16 cellular contexts compared by ENCODE assay signal in the genomic region with DNA sequence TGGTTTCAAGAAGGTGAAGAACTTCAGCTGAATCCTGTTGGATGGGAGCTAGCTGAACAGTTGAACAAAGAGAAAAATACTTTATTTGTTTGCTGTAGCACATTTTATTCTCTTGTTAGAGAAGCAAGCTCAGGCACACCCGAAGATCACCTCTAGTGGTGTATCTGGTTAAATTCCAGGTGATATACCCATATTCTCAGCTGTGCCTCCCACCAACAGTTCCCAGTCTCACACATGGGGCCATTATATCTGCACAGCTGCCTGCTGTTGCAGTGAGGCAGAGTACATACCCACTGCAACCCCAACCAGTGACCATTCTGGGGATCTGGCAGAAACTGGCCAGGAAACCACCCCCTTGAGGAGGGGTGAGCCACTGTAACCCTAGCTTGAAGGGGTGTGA. TPM values are rescaled to one million over a fixed set of nuclear protein-coding genes. Genes with fewer than 3 reads are reported as not detected.
A peak's percentile ranks its signal among the peaks of the same experiment; 100 is the strongest.
DNase-seq lines count a peak whose midpoint lies in the region; ATAC-seq, FAIRE-seq and TF ChIP-seq lines count a peak whose summit lies in the region.
"Had no signal": no experiment of that assay in that cellular context is flagged by ENCODE, and none has a peak within 500 bp of the region (broad histone marks: within the 10 kb centered on the region; RNA-seq: fewer than 3 reads in every experiment).

No MANE protein-coding gene starts in this region.

- H3K9ac ChIP-seq in K562 (ENCODE audit: insufficient read depth in 1 of 2, low read depth in 2 of 2, low read length in 2 of 2), result no peak overlapping the region
- H3K9ac ChIP-seq: BLaER1, SK-N-SH had no signal

- TF ChIP-seq CTCF in GM12872 (IDR thresholded peaks at IDR 0.05; ENCODE audit: insufficient read depth, low read depth, low read length) (peak; percentile 19; the same call in 1 of the 3 replicates), K562 (IDR thresholded peaks at IDR 0.05 in 2 of 3, conservative IDR thresholded peaks at IDR 0.05 in 1 of 3; ENCODE audit: insufficient read depth in 2 of 3, low read depth in 1 of 3, low read length in 3 of 3) (no peak), BE2C (IDR thresholded peaks at IDR 0.05; ENCODE audit: low read depth, low read length) (no peak)

- peak; percentile 51 for ATAC-seq in K562
- peak; percentile 17 for ATAC-seq in naive thymus-derived CD4-positive, alpha-beta T cell
- ATAC-seq in GM19023 (IDR thresholded peaks at IDR 0.05; ENCODE audit: unreplicated experiment), result no peak
- ATAC-seq: Right ventricle myocardium inferior had no signal

- H3K27me3 ChIP-seq in K562 (ENCODE audit: control insufficient read depth in 2 of 2, insufficient read depth in 2 of 2, low read length in 2 of 2) (no peaks in the 10 kb centered on the region), BE2C (no peaks in the 10 kb centered on the region)
- no peaks in the 10 kb centered on the region for H3K27me3 ChIP-seq in naive thymus-derived CD4-positive, alpha-beta T cell (ENCODE audit: control insufficient read depth in 2 of 2, insufficient read depth in 2 of 2, low read length in 2 of 2)
- H3K27me3 ChIP-seq: BLaER1 had no signal

- no peak overlapping the region for H3K4me3 Mint-ChIP-seq in IgD-negative memory B cell
- H3K4me3 Mint-ChIP-seq in naive thymus-derived CD4-positive, alpha-beta T cell, result peak overlapping the region in 3 of 10 donors; percentile 6 to 13 (median 10)
- H3K4me3 Mint-ChIP-seq: CD8-positive, alpha-beta memory T cell had no signal

- no peak for TF ChIP-seq EP300 in K562 (IDR thresholded peaks at IDR 0.05; ENCODE audit: low read length)

- H3K9me1 ChIP-seq in K562 (ENCODE audit: control insufficient read depth, insufficient read depth, low read length), result peaks cover 4% of the 10 kb centered on the region

- FAIRE-seq in K562 (lab: Jason Lieb, UNC), result no peak

- H3K4me1 Mint-ChIP-seq in IgD-negative memory B cell, result peaks cover 22 to 49% (median 40%) of the 10 kb centered on the region in 3 donors
- peaks cover 39 to 80% (median 71%) of the 10 kb centered on the region in 7 donors for H3K4me1 Mint-ChIP-seq in naive thymus-derived CD4-positive, alpha-beta T cell

- H2AFZ ChIP-seq in K562 (ENCODE audit: low read depth, low read length), result no peak overlapping the region

- whole genome bisulfite sequencing in K562 (ENCODE audit: insufficient coverage, low coverage, missing lambda C conversion rate), result 89% methylated on average over 1 of the region's 1 CpG

- intact Hi-C loops in K562 (cut with micrococcal nuclease), result no loop called here
- intact Hi-C loops in naive thymus-derived CD4-positive, alpha-beta T cell (cut with micrococcal nuclease), result no loop called here

- no peak overlapping the region for H3K27ac ChIP-seq in K562 (ENCODE audit: extremely low read depth, low read depth, low read length)
- no peak overlapping the region for H3K27ac ChIP-seq in naive thymus-derived CD4-positive, alpha-beta T cell (ENCODE audit: low read depth, low read length)
- H3K27ac ChIP-seq: BLaER1, HL-60 had no signal

- H3K36me3 ChIP-seq in K562 (ENCODE audit: control insufficient read depth, insufficient read depth, low read length) (peaks cover 70% of the 10 kb centered on the region; the same call in 2 of the 3 replicates), BE2C (peaks cover 24% of the 10 kb centered on the region)
- H3K36me3 ChIP-seq in naive thymus-derived CD4-positive, alpha-beta T cell (ENCODE audit: control insufficient read depth in 2 of 3, insufficient read depth in 3 of 3, low read length in 3 of 3), result peaks cover 0 to 26% (median 6%) of the 10 kb centered on the region in 3 experiments

- H3K9me3 ChIP-seq in K562 (replicated peaks; ENCODE audit: control insufficient read depth, insufficient read depth, low read depth, low read length) (no peaks in the 10 kb centered on the region), BE2C (no peaks in the 10 kb centered on the region)
- no peaks in the 10 kb centered on the region for H3K9me3 ChIP-seq in naive thymus-derived CD4-positive, alpha-beta T cell (ENCODE audit: control insufficient read depth in 2 of 3, low read length in 3 of 3)
- H3K9me3 ChIP-seq: BLaER1, SK-N-SH had no signal

- H3K4me1 ChIP-seq in K562 (replicated peaks in 1 of 2; ENCODE audit: control insufficient read depth in 2 of 2, insufficient read depth in 2 of 2, low read length in 2 of 2) (no peaks in the 10 kb centered on the region; a peak in 1 of 5 replicates), BE2C (peaks cover 4% of the 10 kb centered on the region)
- peaks cover 0 to 15% of the 10 kb centered on the region in 2 donors for H3K4me1 ChIP-seq in naive thymus-derived CD4-positive, alpha-beta T cell (ENCODE audit: control insufficient read depth in 2 of 2, insufficient read depth in 2 of 2, low read length in 2 of 2)
- H3K4me1 ChIP-seq: BLaER1 had no signal

- in situ Hi-C loops in K562 (cut with MboI), result no loop called here

- CTCF ChIA-PET in K562 (lab: Yijun Ruan, JAX; ENCODE audit: low intra/inter-chr PET ratio), result no interaction called here
- CTCF ChIA-PET in naive thymus-derived CD4-positive, alpha-beta T cell (lab: Charles Lee), result interaction anchor here (1.9 kb wide), 1 partner anchor 31 kb away, joined by 7 read pairs; no protein-coding TSS in a partner anchor

- peaks cover 22% of the 10 kb centered on the region; the same call in 1 of the 2 replicates for H4K20me1 ChIP-seq in K562 (replicated peaks; ENCODE audit: control insufficient read depth, insufficient read depth, low read length)

- BruUV-seq in K562 (replicated peaks; lab: Mats Ljungman, UMichigan), result no TSS peak

- TF ChIP-seq RAD21 in K562 (CRISPR knock-in tag; conservative IDR thresholded peaks at IDR 0.05 in 1 of 2, IDR thresholded peaks at IDR 0.05 in 1 of 2), result no peak

- DNase-seq in K562 (ENCODE audit: extremely low read depth in 1 of 4, low spot score in 3 of 4), result no peak
- no peak for DNase-seq in naive thymus-derived CD4-positive, alpha-beta T cell
- no peak for DNase-seq in 8988T
- no peak for DNase-seq in BE2C
- DNase-seq: CD8-positive, alpha-beta memory T cell; KBM-7; NCI-H1092 treated with DMSO at 0.1 percent for 48 hours; NCI-H187 treated with DMSO at 0.1 percent for 48 hours; NCI-H446; SK-N-SH had no signal

- peak overlapping the region in 2 of 3 donors; percentile 36 to 41 for H3K27ac Mint-ChIP-seq in IgD-negative memory B cell
- no peak overlapping the region for H3K27ac Mint-ChIP-seq in naive thymus-derived CD4-positive, alpha-beta T cell

- H3K36me3 Mint-ChIP-seq in IgD-negative memory B cell, result no peaks in the 10 kb centered on the region
- H3K36me3 Mint-ChIP-seq in naive thymus-derived CD4-positive, alpha-beta T cell, result peaks cover 11 to 45% (median 24%) of the 10 kb centered on the region in 5 donors

- peaks cover 94% of the 10 kb centered on the region for H3K79me2 ChIP-seq in K562 (ENCODE audit: control insufficient read depth, insufficient read depth, low read length)

- TF ChIP-seq POLR2A in K562 (conservative IDR thresholded peaks at IDR 0.05), result no peak

- POLR2A ChIA-PET in K562 (lab: Yijun Ruan, JAX), result interaction anchor here (0.9 to 1.4 kb wide), 2 partner anchors 9 to 25 kb away, joined by 3 to 8 read pairs; a partner anchor contains a TSS
- POLR2A ChIA-PET in naive thymus-derived CD4-positive, alpha-beta T cell (lab: Charles Lee), result interaction anchor here (1.3 kb wide), 1 partner anchor 9 kb away, joined by 3 read pairs; a partner anchor contains a TSS

- no peaks in the 10 kb centered on the region for H3K9me3 Mint-ChIP-seq in IgD-negative memory B cell
- no peaks in the 10 kb centered on the region for H3K9me3 Mint-ChIP-seq in naive thymus-derived CD4-positive, alpha-beta T cell
- H3K9me3 Mint-ChIP-seq: CD8-positive, alpha-beta memory T cell had no signal

- no peak overlapping the region for H3K4me2 ChIP-seq in K562 (ENCODE audit: insufficient read depth, low read length)
- H3K4me2 ChIP-seq: BLaER1, SK-N-SH had no signal

- H3K4me3 ChIP-seq in K562 (no peak overlapping the region), BE2C (ENCODE audit: low read depth, low read length) (no peak overlapping the region)
- H3K4me3 ChIP-seq in naive thymus-derived CD4-positive, alpha-beta T cell (ENCODE audit: low read length), result no peak overlapping the region
- H3K4me3 ChIP-seq: BLaER1 had no signal

- H3K27me3 Mint-ChIP-seq in IgD-negative memory B cell, result no peaks in the 10 kb centered on the region
- no peaks in the 10 kb centered on the region for H3K27me3 Mint-ChIP-seq in naive thymus-derived CD4-positive, alpha-beta T cell
- H3K27me3 Mint-ChIP-seq: CD8-positive, alpha-beta memory T cell had no signal

RNA-seq across cellular contexts. Expression of a gene that starts 9.2 kb away (rescaled TPM):
- 14.5 TPM for polyA plus RNA-seq in IgD-negative memory B cell
- total RNA-seq in K562 (2011; cell fraction: chromatin; rRNA removed; ENCODE audit: low replicate concordance), result 60.1 and 247 TPM in 2 replicates
- total RNA-seq in K562 (2011; cell fraction: nucleolus; rRNA removed), result 31.5 and 53.6 TPM in 2 replicates
- total RNA-seq in K562 (2011; cell fraction: nucleoplasm; rRNA removed), result 61.0 and 72.3 TPM in 2 replicates
- 23.6 and 26.3 TPM in 2 replicates for total RNA-seq in K562 (2014; rRNA removed)
- total RNA-seq in K562 (2014; rRNA removed; fragmentation: Illumina TruSeq; extraction: Trizol), result 38.8 and 43.3 TPM in 2 replicates
- total RNA-seq in K562 (2015; rRNA removed; fragmentation: Illumina TruSeq; extraction: Trizol), result 36.6 and 39.3 TPM in 2 replicates
- total RNA-seq in K562 (2021), result 28.8 and 30.5 TPM in 2 replicates
- polyA plus RNA-seq in K562 (2011; rRNA removed), result 70.7 and 86.7 TPM in 2 replicates
- polyA plus RNA-seq in K562 (2011; cell fraction: cytosol; rRNA removed), result 6.4 and 18.1 TPM in 2 replicates
- polyA plus RNA-seq in K562 (2011; cell fraction: nucleus; rRNA removed), result 204 and 470 TPM in 2 replicates
- 17.4 and 43.5 TPM in 2 replicates for polyA plus RNA-seq in K562 (2012)
- 24.5 and 26.7 TPM in 2 replicates for polyA plus RNA-seq in K562 (2014; fragmentation: Illumina TruSeq; extraction: Trizol)
- 1 to 10 TPM; 6.6 to 9.7 TPM for polyA plus RNA-seq in K562 (2014; fragmentation: Nextera tagmentation; extraction: Ambion mirVana)
- polyA plus RNA-seq in K562 (2014; rRNA removed), result 32.0 and 39.5 TPM in 2 replicates
- 100.0 and 114 TPM in 2 replicates for polyA minus RNA-seq in K562 (2011; rRNA and poly(A)+ RNA removed)
- 19.3 and 23.9 TPM in 2 replicates for polyA minus RNA-seq in K562 (2011; cell fraction: cytosol; rRNA and poly(A)+ RNA removed)
- polyA minus RNA-seq in K562 (2011; cell fraction: nucleus; rRNA and poly(A)+ RNA removed), result 87.2 and 200 TPM in 2 replicates
- total RNA-seq in naive thymus-derived CD4-positive, alpha-beta T cell, result 10 to 100 TPM; 55.7 to 84.8 (median 78.5) TPM
- 10 to 100 TPM in 1 of 2 donors, 1 to 10 TPM in 1; 6.9 to 11.9 TPM for polyA plus RNA-seq in naive thymus-derived CD4-positive, alpha-beta T cell
- 17.8 TPM for polyA plus RNA-seq in BE2C (2012; ENCODE audit: insufficient read depth, insufficient read length, low read depth)

RNA-seq across cellular contexts. Expression of a gene that starts 23.5 kb away (rescaled TPM):
- polyA plus RNA-seq in IgD-negative memory B cell (2.2 TPM), K562 (2011; rRNA removed) (0.84 and 0.91 TPM in 2 replicates), K562 (2014; fragmentation: Illumina TruSeq; extraction: Trizol) (1.8 and 2.0 TPM in 2 replicates), K562 (2014; fragmentation: Nextera tagmentation; extraction: Ambion mirVana) (under 1 TPM; 0.58 to 0.78 TPM), K562 (2014; rRNA removed) (2.2 and 2.4 TPM in 2 replicates)
- total RNA-seq in K562 (2011; cell fraction: chromatin; rRNA removed; ENCODE audit: low replicate concordance), result 2.4 and 3.3 TPM in 2 replicates
- 1.4 and 2.3 TPM in 2 replicates for total RNA-seq in K562 (2011; cell fraction: nucleolus; rRNA removed)
- total RNA-seq in K562 (2011; cell fraction: nucleoplasm; rRNA removed), result 3.1 and 3.2 TPM in 2 replicates
- total RNA-seq in K562 (2014; rRNA removed) (1.6 and 2.5 TPM in 2 replicates), K562 (2014; rRNA removed; fragmentation: Illumina TruSeq; extraction: Trizol) (1.3 and 1.7 TPM in 2 replicates), K562 (2015; rRNA removed; fragmentation: Illumina TruSeq; extraction: Trizol) (1.4 and 1.5 TPM in 2 replicates), K562 (2021) (3.0 TPM in 2 replicates)
- polyA plus RNA-seq in K562 (2011; cell fraction: cytosol; rRNA removed), result 0.66 and 1.0 TPM in 2 replicates
- polyA plus RNA-seq in K562 (2011; cell fraction: nucleus; rRNA removed), result 1.2 and 1.5 TPM in 2 replicates
- polyA plus RNA-seq in K562 (2012), result 3.5 and 3.7 TPM in 2 replicates
- polyA minus RNA-seq in K562 (2011; rRNA and poly(A)+ RNA removed), result 0.45 and 0.46 TPM in 2 replicates
- polyA minus RNA-seq in K562 (2011; cell fraction: cytosol; rRNA and poly(A)+ RNA removed), result 0.38 and 0.82 TPM in 2 replicates
- polyA minus RNA-seq in K562 (2011; cell fraction: nucleus; rRNA and poly(A)+ RNA removed), result 0.94 and 2.0 TPM in 2 replicates
- 1 to 10 TPM; 1.1 to 7.7 (median 2.1) TPM for total RNA-seq in naive thymus-derived CD4-positive, alpha-beta T cell
- polyA plus RNA-seq in naive thymus-derived CD4-positive, alpha-beta T cell, result 1 to 10 TPM; 1.8 to 2.5 TPM
- 8.5 TPM for polyA plus RNA-seq in BE2C (2012; ENCODE audit: insufficient read depth, insufficient read length, low read depth)

Comparison
In these comparisons a context has a peak if more than half of its experiments do, and no peak if none do; other contexts are left out.
1. H3K27ac Mint-ChIP-seq: peak in IgD-negative memory B cell (2 of 3); none in naive thymus-derived CD4-positive, alpha-beta T cell (0 of 9).